22 cellular contexts compared by ENCODE assay signal in the genomic region with DNA sequence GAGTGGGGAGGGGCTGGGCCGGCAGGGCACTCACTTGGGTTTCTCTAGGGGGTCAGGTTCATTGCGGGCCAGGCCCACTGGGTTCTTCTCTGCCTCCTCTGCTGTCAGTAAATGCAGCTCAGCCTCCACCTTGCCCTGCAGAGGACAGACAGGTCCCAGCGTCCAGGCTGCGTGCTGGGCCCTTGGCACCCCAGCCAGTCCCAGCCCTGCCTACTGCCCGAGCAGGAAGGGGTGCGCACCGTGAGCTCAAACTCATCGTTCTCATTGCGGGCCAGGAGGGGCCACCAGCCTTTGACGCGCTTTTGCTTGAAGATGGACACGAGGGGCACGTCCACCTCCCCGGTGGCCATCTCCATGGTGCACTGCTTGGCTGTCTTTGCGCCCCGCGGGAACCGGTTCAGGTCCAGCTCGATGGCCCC. TPM values are rescaled to one million over a fixed set of nuclear protein-coding genes. Genes with fewer than 3 reads are reported as not detected.
DNase-seq lines count a peak whose midpoint lies in the region; ATAC-seq, FAIRE-seq and TF ChIP-seq lines count a peak whose summit lies in the region.
"Had no signal": no experiment of that assay in that cellular context is flagged by ENCODE, and none has a peak within 500 bp of the region (broad histone marks: within the 10 kb centered on the region; RNA-seq: fewer than 3 reads in every experiment).

No MANE protein-coding gene starts in this region.

- no peaks in the 10 kb centered on the region for H3K9me3 ChIP-seq in K562 (replicated peaks; ENCODE audit: control insufficient read depth, insufficient read depth, low read depth, low read length)
- H3K9me3 ChIP-seq in lower lobe of right lung: no peaks in the 10 kb centered on the region
- H3K9me3 ChIP-seq in transverse colon: no peaks in the 10 kb centered on the region

- intact Hi-C loops in K562 (cut with micrococcal nuclease): loop anchor here (5.0 to 10.0 kb wide), 3 partner anchors 63 to 226 kb away; no protein-coding TSS in a partner anchor
- intact Hi-C loops in lower lobe of right lung (cut with DNase I): no loop called here
- intact Hi-C loops in transverse colon (cut with DNase I; ENCODE audit: low total_unique reads): no loop called here

- no peak for FAIRE-seq in K562 (lab: Jason Lieb, UNC)

- no peak for TF ChIP-seq RAD21 in K562 (CRISPR knock-in tag; conservative IDR thresholded peaks at IDR 0.05 in 1 of 2, IDR thresholded peaks at IDR 0.05 in 1 of 2)

- no peak overlapping the region for H3K4me3 ChIP-seq in K562
- H3K4me3 ChIP-seq in lower lobe of right lung: no peak overlapping the region
- H3K4me3 ChIP-seq in transverse colon: no peak overlapping the region

- H3K27me3 Mint-ChIP-seq in activated naive CD8-positive, alpha-beta T cell treated with anti-CD3 and anti-CD28 coated beads, Interleukin-2, amount 10 ng/mL, durations not matched to agents 7 days and 5 days: no peaks in the 10 kb centered on the region
- no peaks in the 10 kb centered on the region for H3K27me3 Mint-ChIP-seq in activated naive CD8-positive, alpha-beta T cell treated with anti-CD3 and anti-CD28 coated beads, Interleukin-2, amount 50 U/mL, for 24 hours

- H3K9ac ChIP-seq in K562 (ENCODE audit: insufficient read depth in 1 of 2, low read depth in 2 of 2, low read length in 2 of 2): peak overlapping the region in 1 of 2 experiments; percentile 36; a peak in 1 of 4 replicates

- no peak for TF ChIP-seq POLR2A in K562 (conservative IDR thresholded peaks at IDR 0.05)
- no peak for TF ChIP-seq POLR2A in transverse colon (IDR thresholded peaks at IDR 0.05)

- ATAC-seq in activated naive CD8-positive, alpha-beta T cell treated with anti-CD3 and anti-CD28 coated beads, Interleukin-2, amount 10 ng/mL, durations not matched to agents 7 days and 5 days (ENCODE audit: low read depth): no peak
- no peak for ATAC-seq in activated naive CD8-positive, alpha-beta T cell treated with anti-CD3 and anti-CD28 coated beads, Interleukin-2, amount 50 U/mL, for 24 hours
- ATAC-seq in K562 (no peak), lower lobe of right lung (no peak)
- ATAC-seq: HCT116 had no signal

- DNase-seq in activated naive CD8-positive, alpha-beta T cell treated with anti-CD3 and anti-CD28 coated beads, Interleukin-2, amount 10 ng/mL, durations not matched to agents 7 days and 5 days: no peak
- DNase-seq in activated naive CD8-positive, alpha-beta T cell treated with anti-CD3 and anti-CD28 coated beads, Interleukin-2, amount 50 U/mL, for 24 hours: no peak
- DNase-seq in K562 (ENCODE audit: extremely low read depth in 1 of 4, low spot score in 3 of 4) (no peak), lower lobe of right lung (peak; percentile 37), transverse colon (peak; percentile 2), H4 (ENCODE audit: low spot score) (no peak), NCI-H345 treated with DMSO at 0.1 percent for 48 hours (lab: John Stamatoyannopoulos, UW; ENCODE audit: unreplicated experiment) (no peak)
- DNase-seq: COR-L47, DMS79 treated with DMSO at 0.1 percent for 48 hours, KBM-7, NCI-H1436, NCI-H2029, NCI-H2171, NCI-H446 treated with DMSO at 0.1 percent for 48 hours, NCI-H748 treated with DMSO at 0.1 percent for 48 hours, OCI-M1, SIG-M5 had no signal

- H3K9me3 Mint-ChIP-seq in activated naive CD8-positive, alpha-beta T cell treated with anti-CD3 and anti-CD28 coated beads, Interleukin-2, amount 10 ng/mL, durations not matched to agents 7 days and 5 days: no peaks in the 10 kb centered on the region
- H3K9me3 Mint-ChIP-seq in activated naive CD8-positive, alpha-beta T cell treated with anti-CD3 and anti-CD28 coated beads, Interleukin-2, amount 50 U/mL, for 24 hours: no peaks in the 10 kb centered on the region

- no peaks in the 10 kb centered on the region for H4K20me1 ChIP-seq in K562 (replicated peaks; ENCODE audit: control insufficient read depth, insufficient read depth, low read length)

- H3K4me1 Mint-ChIP-seq in activated naive CD8-positive, alpha-beta T cell treated with anti-CD3 and anti-CD28 coated beads, Interleukin-2, amount 10 ng/mL, durations not matched to agents 7 days and 5 days: peaks cover 4% of the 10 kb centered on the region
- H3K4me1 Mint-ChIP-seq in activated naive CD8-positive, alpha-beta T cell treated with anti-CD3 and anti-CD28 coated beads, Interleukin-2, amount 50 U/mL, for 24 hours: no peaks in the 10 kb centered on the region

- peak overlapping the region; percentile 67 for H3K27ac Mint-ChIP-seq in activated naive CD8-positive, alpha-beta T cell treated with anti-CD3 and anti-CD28 coated beads, Interleukin-2, amount 10 ng/mL, durations not matched to agents 7 days and 5 days
- H3K27ac Mint-ChIP-seq in activated naive CD8-positive, alpha-beta T cell treated with anti-CD3 and anti-CD28 coated beads, Interleukin-2, amount 50 U/mL, for 24 hours: no peak overlapping the region

- H3K4me3 Mint-ChIP-seq in activated naive CD8-positive, alpha-beta T cell treated with anti-CD3 and anti-CD28 coated beads, Interleukin-2, amount 10 ng/mL, durations not matched to agents 7 days and 5 days: no peak overlapping the region
- no peak overlapping the region for H3K4me3 Mint-ChIP-seq in activated naive CD8-positive, alpha-beta T cell treated with anti-CD3 and anti-CD28 coated beads, Interleukin-2, amount 50 U/mL, for 24 hours

- no TSS peak for BruUV-seq in K562 (replicated peaks; lab: Mats Ljungman, UMichigan)

- no peak for TF ChIP-seq CTCF in K562 (IDR thresholded peaks at IDR 0.05 in 2 of 3, conservative IDR thresholded peaks at IDR 0.05 in 1 of 3; ENCODE audit: insufficient read depth in 2 of 3, low read depth in 1 of 3, low read length in 3 of 3)
- no peak for TF ChIP-seq CTCF in lower lobe of right lung (IDR thresholded peaks at IDR 0.05)
- TF ChIP-seq CTCF in transverse colon (IDR thresholded peaks at IDR 0.05): no peak

- H3K4me2 ChIP-seq in K562 (ENCODE audit: insufficient read depth, low read length): no peak overlapping the region

- H3K4me1 ChIP-seq in K562 (replicated peaks in 1 of 2; ENCODE audit: control insufficient read depth in 2 of 2, insufficient read depth in 2 of 2, low read length in 2 of 2): peaks cover 8 to 48% of the 10 kb centered on the region in 2 experiments; a peak in 4 of 5 replicates
- H3K4me1 ChIP-seq in lower lobe of right lung: no peaks in the 10 kb centered on the region
- H3K4me1 ChIP-seq in transverse colon: no peaks in the 10 kb centered on the region

- in situ Hi-C loops in K562 (cut with MboI) (loop anchor here (10.0 kb wide), 1 partner anchor 516 kb away; no protein-coding TSS in a partner anchor), transverse colon (cut with MboI; ENCODE audit: low pct_ligation_motif_present in 1 of 4, low pct_unique_long_range_greater_than_20kb in 1 of 4, low sequenced_read_pairs in 3 of 4) (no loop called here)

- H3K36me3 ChIP-seq in K562 (ENCODE audit: control insufficient read depth, insufficient read depth, low read length) (no peaks in the 10 kb centered on the region), lower lobe of right lung (no peaks in the 10 kb centered on the region), transverse colon (no peaks in the 10 kb centered on the region)

- no peak for TF ChIP-seq EP300 in K562 (IDR thresholded peaks at IDR 0.05; ENCODE audit: low read length)
- no peak for TF ChIP-seq EP300 in transverse colon (IDR thresholded peaks at IDR 0.05; ENCODE audit: low read depth)

- POLR2A ChIA-PET in activated naive CD8-positive, alpha-beta T cell treated with anti-CD3 and anti-CD28 coated beads, Interleukin-2, amount 10 ng/mL, durations not matched to agents 7 days and 5 days (lab: Charles Lee): interaction anchor here (1.0 to 1.3 kb wide), 3 partner anchors 9 to 24 kb away, joined by 3 to 5 read pairs (median 3); no protein-coding TSS in a partner anchor
- POLR2A ChIA-PET in K562 (lab: Yijun Ruan, JAX): interaction anchor here (0.6 to 0.9 kb wide), 3 partner anchors 9 to 121 kb away, joined by 3 to 5 read pairs (median 3); no protein-coding TSS in a partner anchor

- H3K27ac ChIP-seq in K562 (ENCODE audit: extremely low read depth, low read depth, low read length): no peak overlapping the region
- H3K27ac ChIP-seq in lower lobe of right lung: no peak overlapping the region
- no peak overlapping the region for H3K27ac ChIP-seq in transverse colon
- H3K27ac ChIP-seq: C4-2B had no signal

- H3K9me1 ChIP-seq in K562 (ENCODE audit: control insufficient read depth, insufficient read depth, low read length): no peaks in the 10 kb centered on the region

- peaks cover 3% of the 10 kb centered on the region for H3K36me3 Mint-ChIP-seq in activated naive CD8-positive, alpha-beta T cell treated with anti-CD3 and anti-CD28 coated beads, Interleukin-2, amount 10 ng/mL, durations not matched to agents 7 days and 5 days
- H3K36me3 Mint-ChIP-seq in activated naive CD8-positive, alpha-beta T cell treated with anti-CD3 and anti-CD28 coated beads, Interleukin-2, amount 50 U/mL, for 24 hours (ENCODE audit: low read depth): no peaks in the 10 kb centered on the region

- no peaks in the 10 kb centered on the region for H3K27me3 ChIP-seq in K562 (ENCODE audit: control insufficient read depth in 2 of 2, insufficient read depth in 2 of 2, low read length in 2 of 2)
- H3K27me3 ChIP-seq in lower lobe of right lung (ENCODE audit: low read depth): no peaks in the 10 kb centered on the region
- H3K27me3 ChIP-seq in transverse colon: no peaks in the 10 kb centered on the region

- 40% methylated on average over 15 of the region's 19 CpGs for WGBS in K562 (ENCODE audit: insufficient coverage, low coverage, missing lambda C conversion rate)
- 91% methylated on average over 19 of the region's 19 CpGs; no CpG with 5 or more reads in 1 of the 2 donors for WGBS in transverse colon (ENCODE audit: low coverage in 1 of 2), 2 donors

- H2AFZ ChIP-seq in K562 (ENCODE audit: low read depth, low read length): peak overlapping the region; percentile 62; the same call in 1 of the 2 replicates

- no peaks in the 10 kb centered on the region for H3K79me2 ChIP-seq in K562 (ENCODE audit: control insufficient read depth, insufficient read depth, low read length)

- CTCF ChIA-PET in K562 (lab: Yijun Ruan, JAX; ENCODE audit: low intra/inter-chr PET ratio): no interaction called here

RNA-seq across cellular contexts. Expression of gene OTOF, which starts 17.3 kb away (rescaled TPM):
- 10 to 100 TPM; 58.0 to 59.9 TPM for total RNA-seq in activated naive CD8-positive, alpha-beta T cell treated with anti-CD3 and anti-CD28 coated beads, Interleukin-2, amount 10 ng/mL, durations not matched to agents 7 days and 5 days
- 0.11 and 0.49 TPM in 2 replicates for total RNA-seq in K562 (2011; cell fraction: chromatin; rRNA removed; ENCODE audit: low replicate concordance)
- total RNA-seq in K562 (2011; cell fraction: nucleolus; rRNA removed): 0.13 and 0.17 TPM in 2 replicates
- total RNA-seq in K562 (2011; cell fraction: nucleoplasm; rRNA removed): not detected in 2 replicates
- total RNA-seq in K562 (2014; rRNA removed): 0.05 and 0.33 TPM in 2 replicates
- total RNA-seq in K562 (2014; rRNA removed; fragmentation: Illumina TruSeq; extraction: Trizol): not detected in 2 replicates
- total RNA-seq in K562 (2015; rRNA removed; fragmentation: Illumina TruSeq; extraction: Trizol): not detected in 2 replicates
- 0.07 TPM in 1 of 2 replicates, not detected in the other for total RNA-seq in K562 (2021)
- 0.07 and 0.11 TPM in 2 replicates for polyA plus RNA-seq in K562 (2011; rRNA removed)
- polyA plus RNA-seq in K562 (2011; cell fraction: cytosol; rRNA removed): 0.12 and 0.24 TPM in 2 replicates
- polyA plus RNA-seq in K562 (2011; cell fraction: nucleus; rRNA removed): 0.22 and 0.31 TPM in 2 replicates
- 0.03 and 0.12 TPM in 2 replicates for polyA plus RNA-seq in K562 (2012)
- polyA plus RNA-seq in K562 (2014; fragmentation: Illumina TruSeq; extraction: Trizol): not detected in 2 replicates
- polyA plus RNA-seq in K562 (2014; fragmentation: Nextera tagmentation; extraction: Ambion mirVana): not detected
- 0.03 TPM in 1 of 2 replicates, not detected in the other for polyA plus RNA-seq in K562 (2014; rRNA removed)
- 0.04 TPM in 1 of 2 replicates, not detected in the other for polyA minus RNA-seq in K562 (2011; rRNA and poly(A)+ RNA removed)
- polyA minus RNA-seq in K562 (2011; cell fraction: cytosol; rRNA and poly(A)+ RNA removed): not detected in 2 replicates
- polyA minus RNA-seq in K562 (2011; cell fraction: nucleus; rRNA and poly(A)+ RNA removed): under 0.01 TPM in 1 of 2 replicates, not detected in the other
- total RNA-seq in lower lobe of right lung: 0.35 TPM
- total RNA-seq in transverse colon: under 1 TPM in 1 of 4 donors, not detected in 3; 0.37 TPM
- total RNA-seq in H4 (2014; rRNA removed; shearing (Covaris generic)): 0.14 TPM in 1 of 2 replicates, not detected in the other
- total RNA-seq: A673, RPMI7951 had no signal

RNA-seq across cellular contexts. Expression of gene DRC1, which starts 58.9 kb away (rescaled TPM):
- total RNA-seq in activated naive CD8-positive, alpha-beta T cell treated with anti-CD3 and anti-CD28 coated beads, Interleukin-2, amount 10 ng/mL, durations not matched to agents 7 days and 5 days: not detected
- total RNA-seq in K562 (2011; cell fraction: chromatin; rRNA removed; ENCODE audit: low replicate concordance): 0.35 TPM in 1 of 2 replicates, not detected in the other
- total RNA-seq in K562 (2011; cell fraction: nucleolus; rRNA removed): not detected in 2 replicates
- total RNA-seq in K562 (2011; cell fraction: nucleoplasm; rRNA removed): not detected in 2 replicates
- total RNA-seq in K562 (2014; rRNA removed): not detected in 2 replicates
- 0.07 TPM in 1 of 2 replicates, not detected in the other for total RNA-seq in K562 (2014; rRNA removed; fragmentation: Illumina TruSeq; extraction: Trizol)
- not detected in 2 replicates for total RNA-seq in K562 (2015; rRNA removed; fragmentation: Illumina TruSeq; extraction: Trizol)
- not detected in 2 replicates for total RNA-seq in K562 (2021)
- 0.10 TPM in 1 of 2 replicates, not detected in the other for polyA plus RNA-seq in K562 (2011; rRNA removed)
- polyA plus RNA-seq in K562 (2011; cell fraction: cytosol; rRNA removed): not detected in 2 replicates
- polyA plus RNA-seq in K562 (2011; cell fraction: nucleus; rRNA removed): 0.18 TPM in 1 of 2 replicates, not detected in the other
- polyA plus RNA-seq in K562 (2012): not detected in 2 replicates
- 0.06 TPM in 1 of 2 replicates, not detected in the other for polyA plus RNA-seq in K562 (2014; fragmentation: Illumina TruSeq; extraction: Trizol)
- polyA plus RNA-seq in K562 (2014; fragmentation: Nextera tagmentation; extraction: Ambion mirVana): not detected
- not detected in 2 replicates for polyA plus RNA-seq in K562 (2014; rRNA removed)
- not detected in 2 replicates for polyA minus RNA-seq in K562 (2011; rRNA and poly(A)+ RNA removed)
- not detected in 2 replicates for polyA minus RNA-seq in K562 (2011; cell fraction: cytosol; rRNA and poly(A)+ RNA removed)
- not detected in 2 replicates for polyA minus RNA-seq in K562 (2011; cell fraction: nucleus; rRNA and poly(A)+ RNA removed)
- total RNA-seq in lower lobe of right lung: 6.8 TPM
- total RNA-seq in transverse colon: not detected
- not detected in 2 replicates for total RNA-seq in H4 (2014; rRNA removed; shearing (Covaris generic))
- total RNA-seq: A673, G401 had no signal

Comparison
In these comparisons a context has a peak if more than half of its experiments do, and no peak if none do; other contexts are left out.
1. DNase-seq: peak in lower lobe of right lung (single experiment) and transverse colon (single experiment); none in activated naive CD8-positive, alpha-beta T cell treated with anti-CD3 and anti-CD28 coated beads, Interleukin-2, amount 10 ng/mL, durations not matched to agents 7 days and 5 days (single experiment), activated naive CD8-positive, alpha-beta T cell treated with anti-CD3 and anti-CD28 coated beads, Interleukin-2, amount 50 U/mL, for 24 hours (single experiment), K562 (0 of 4), H4 (single experiment) and NCI-H345 treated with DMSO at 0.1 percent for 48 hours (single experiment).
2. RNA of gene OTOF, which starts 17.3 kb away (total RNA-seq): 58.0 to 59.9 TPM in activated naive CD8-positive, alpha-beta T cell treated with anti-CD3 and anti-CD28 coated beads, Interleukin-2, amount 10 ng/mL, durations not matched to agents 7 days and 5 days; 0.35 TPM in lower lobe of right lung (single experiment), 0.37 TPM in transverse colon, 0.14 TPM in H4 and 0.05 to 0.49 TPM in K562; every median in the first group is over 10 times any median in the second.